ENCODE assay signal across 9 cellular contexts in the genomic region with DNA sequence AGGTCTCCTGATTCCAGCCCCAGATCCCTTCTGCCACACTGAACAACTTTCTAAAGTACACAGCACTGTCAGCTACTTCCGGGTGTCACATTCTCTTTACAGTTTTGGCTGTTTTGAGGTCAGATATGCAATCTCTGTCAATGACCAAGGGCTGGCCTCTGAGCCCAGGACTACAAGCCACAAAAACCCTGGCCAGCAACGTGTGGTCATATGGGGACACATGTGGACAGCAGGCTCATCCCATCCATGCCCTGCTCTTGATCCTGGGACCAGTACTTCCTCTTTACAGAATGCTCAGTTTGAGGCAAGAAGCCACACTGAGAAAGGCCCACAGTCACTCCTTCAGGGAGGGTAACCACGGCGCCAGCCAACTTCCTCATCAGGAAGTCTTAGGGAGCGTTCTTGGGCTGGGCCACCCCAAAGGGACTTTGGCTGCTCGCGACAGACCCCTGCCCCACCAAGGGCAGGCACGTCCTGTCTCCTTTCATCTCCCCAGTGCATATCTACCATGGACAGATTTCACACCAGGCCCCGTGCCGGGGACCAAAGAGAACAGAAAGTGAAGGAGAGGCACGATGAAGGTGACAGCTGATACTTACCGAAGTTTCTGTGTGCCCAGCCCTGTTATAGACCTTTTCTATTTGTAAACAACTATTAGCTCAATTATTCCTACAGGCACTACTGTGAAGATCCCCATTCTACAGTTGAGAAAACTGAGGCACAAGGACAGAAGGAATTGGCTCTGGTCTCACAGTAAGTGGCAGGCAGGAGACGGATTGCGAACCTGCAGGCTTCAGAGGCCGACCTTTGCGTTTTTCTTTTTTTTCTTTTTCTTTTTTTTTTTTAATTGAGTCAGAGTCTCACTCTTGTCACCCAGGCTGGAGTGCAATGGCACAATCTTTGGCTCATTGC. TPM values are rescaled to one million over a fixed set of nuclear protein-coding genes. Genes with fewer than 3 reads are reported as not detected.
A peak's percentile ranks its signal among the peaks of the same experiment; 100 is the strongest.
DNase-seq lines count a peak whose midpoint lies in the region; ATAC-seq and TF ChIP-seq lines count a peak whose summit lies in the region.
"Had no signal": no experiment of that assay in that cellular context is flagged by ENCODE, and none has a peak within 500 bp of the region (broad histone marks: within the 10 kb centered on the region; RNA-seq: fewer than 3 reads in every experiment).

No MANE protein-coding gene starts in this region.

- no peak for TF ChIP-seq CTCF in tibial artery (IDR thresholded peaks at IDR 0.05)

- H3K36me3 ChIP-seq in tibial artery (peaks cover 3 to 17% (median 4%) of the 10 kb centered on the region in 3 donors), MG63 (no peaks in the 10 kb centered on the region)

- intact Hi-C loops in left cardiac atrium (cut with DNase I) (no loop called here), tibial artery (cut with DNase I; ENCODE audit: low total_unique reads) (no loop called here)

- ATAC-seq in HG03066 (IDR thresholded peaks at IDR 0.05; ENCODE audit: low read depth, unreplicated experiment): peak; percentile 60
- ATAC-seq in left cardiac atrium: peak; percentile 59 to 80

- no peaks in the 10 kb centered on the region for H3K4me1 ChIP-seq in tibial artery

- H3K4me3 ChIP-seq in tibial artery: no peak overlapping the region
- no peak overlapping the region for H3K4me3 ChIP-seq in MG63

- H3K9me3 ChIP-seq in tibial artery (no peaks in the 10 kb centered on the region), MG63 (no peaks in the 10 kb centered on the region)

- H3K27me3 ChIP-seq in tibial artery (no peaks in the 10 kb centered on the region), MG63 (no peaks in the 10 kb centered on the region)

- DNase-seq in activated CD8-positive, alpha-beta memory T cell treated with anti-CD3 and anti-CD28 coated beads for 24 hours: peak; percentile 67
- DNase-seq in activated CD8-positive, alpha-beta memory T cell treated with anti-CD3 and anti-CD28 coated beads, Interleukin-2, amount 50 U/mL, for 48 hours: no peak
- peak; percentile 83 for DNase-seq in UCSD-AML1 (lab: John Stamatoyannopoulos, UW; ENCODE audit: unreplicated experiment)
- DNase-seq in left cardiac atrium: peak; percentile 68
- peak; percentile 70 to 73 for DNase-seq in tibial artery
- no peak for DNase-seq in MG63
- no peak for DNase-seq in dedifferentiated amniotic fluid mesenchymal stem cell (ENCODE audit: extremely low spot score)

- no peak overlapping the region for H3K27ac ChIP-seq in tibial artery

RNA-seq across cellular contexts. Expression of gene STK10, which starts 37.3 kb away (rescaled TPM):
- 10 to 100 TPM; 15.4 to 18.1 TPM for total RNA-seq in left cardiac atrium
- 8.0 and 8.4 TPM in 2 replicates for total RNA-seq in MG63 (2014; rRNA removed; shearing (Covaris generic); ENCODE audit: low replicate concordance)

RNA-seq across cellular contexts. Expression of gene EFCAB9, which starts 43.2 kb away (rescaled TPM):
- not detected for total RNA-seq in left cardiac atrium
- total RNA-seq in MG63 (2014; rRNA removed; shearing (Covaris generic); ENCODE audit: low replicate concordance): not detected in 2 replicates
- total RNA-seq: temporal lobe had no signal

Comparison
In these comparisons a context has a peak if more than half of its experiments do, and no peak if none do; other contexts are left out.
1. DNase-seq: peak in activated CD8-positive, alpha-beta memory T cell treated with anti-CD3 and anti-CD28 coated beads for 24 hours (single experiment), UCSD-AML1 (single experiment), left cardiac atrium (single experiment) and tibial artery (2 of 2); none in activated CD8-positive, alpha-beta memory T cell treated with anti-CD3 and anti-CD28 coated beads, Interleukin-2, amount 50 U/mL, for 48 hours (single experiment), MG63 (single experiment) and dedifferentiated amniotic fluid mesenchymal stem cell (single experiment).